In genomic region chr12:56635539-56636117, GRCh38 we compare ENCODE assay signal across 8 cellular contexts. TPM values are rescaled to one million over a fixed set of nuclear protein-coding genes. Genes with fewer than 3 reads are reported as not detected.
DNase-seq lines count a peak whose midpoint lies in the region; ATAC-seq and TF ChIP-seq lines count a peak whose summit lies in the region.

No MANE protein-coding gene starts in this region.

- peak overlapping the region; percentile 83 for H3K4me3 ChIP-seq in OCI-LY1 (ENCODE audit: low read depth, low read length, poor library complexity, severe bottlenecking)

- no peaks in the 10 kb centered on the region for H3K9me2 ChIP-seq in OCI-LY1 (ENCODE audit: low read depth, low read length)

- peaks cover 47% of the 10 kb centered on the region for H3K4me1 Mint-ChIP-seq in Calu3 (ENCODE audit: low read depth, unreplicated experiment)
- peaks cover 84% of the 10 kb centered on the region for H3K4me1 Mint-ChIP-seq in dendritic cell treated with granulocyte-macrophage colony-stimulating factor and Interleukin-4, amounts not matched to agents 40 ng/mL and 50 ng/mL, for 4 days (ENCODE audit: low read depth)
- H3K4me1 Mint-ChIP-seq in natural killer cell = peaks cover 42 to 64% of the 10 kb centered on the region in 2 donors

- peak overlapping the region; percentile 96 for H3K4me2 ChIP-seq in OCI-LY1 (ENCODE audit: low read length)

- H3F3A ChIP-seq in OCI-LY1 (ENCODE audit: insufficient read depth, low read length) = 0 out of 2 replicates have a peak, but pooled peaks cover 15% of the 10 kb centered on the region

- TF ChIP-seq CTCF in Calu3 (IDR thresholded peaks at IDR 0.05; ENCODE audit: unreplicated experiment) (no peak), OCI-LY1 (IDR thresholded peaks at IDR 0.05; ENCODE audit: low read length) (no peak), natural killer cell (IDR thresholded peaks at IDR 0.05) (no peak)

- H3K9ac ChIP-seq in OCI-LY1 (ENCODE audit: low read length) = peak overlapping the region; percentile 86

- H3K9me3 Mint-ChIP-seq in Calu3 (ENCODE audit: low read depth, unreplicated experiment) = no peaks in the 10 kb centered on the region
- H3K9me3 Mint-ChIP-seq in dendritic cell treated with granulocyte-macrophage colony-stimulating factor and Interleukin-4, amounts not matched to agents 40 ng/mL and 50 ng/mL, for 4 days = no peaks in the 10 kb centered on the region
- no peaks in the 10 kb centered on the region for H3K9me3 Mint-ChIP-seq in natural killer cell

- no peaks in the 10 kb centered on the region for H3K9me3 ChIP-seq in OCI-LY1 (ENCODE audit: low read length)

- intact Hi-C loops in Calu3 (cut with micrococcal nuclease; ENCODE audit: unreplicated experiment) = loop anchor here (2.0 to 10.0 kb wide), 3 partner anchors 52 to 123 kb away; partner anchors contain the start of genes NACA and PTGES3
- intact Hi-C loops in dendritic cell treated with granulocyte-macrophage colony-stimulating factor and Interleukin-4, amounts not matched to agents 40 ng/mL and 50 ng/mL, for 4 days (cut with micrococcal nuclease) = loop anchor here (5.0 to 10.0 kb wide), 3 partner anchors 52 to 449 kb away; partner anchors contain the start of genes NAB2 and PTGES3
- intact Hi-C loops in natural killer cell (cut with micrococcal nuclease) = loop anchor here (1.0 to 5.0 kb wide), 4 partner anchors 11 to 273 kb away; partner anchors contain the start of genes APOF, PTGES3 and STAT2

- no peaks in the 10 kb centered on the region for H4K20me1 ChIP-seq in OCI-LY1 (ENCODE audit: insufficient read depth, low read length)

- ATAC-seq in natural killer cell = peak; percentile 0 to 11 (median 3)

- peak overlapping the region; percentile 89 for H3K4me3 Mint-ChIP-seq in Calu3 (ENCODE audit: low read depth, unreplicated experiment)
- H3K4me3 Mint-ChIP-seq in dendritic cell treated with granulocyte-macrophage colony-stimulating factor and Interleukin-4, amounts not matched to agents 40 ng/mL and 50 ng/mL, for 4 days = peak overlapping the region; percentile 97
- peak overlapping the region; percentile 99 for H3K4me3 Mint-ChIP-seq in natural killer cell

- H3K27me3 ChIP-seq in OCI-LY1 (ENCODE audit: insufficient read depth, low read length) = no peaks in the 10 kb centered on the region

- no peaks in the 10 kb centered on the region for H3K27me3 Mint-ChIP-seq in Calu3 (ENCODE audit: unreplicated experiment)
- no peaks in the 10 kb centered on the region for H3K27me3 Mint-ChIP-seq in dendritic cell treated with granulocyte-macrophage colony-stimulating factor and Interleukin-4, amounts not matched to agents 40 ng/mL and 50 ng/mL, for 4 days
- no peaks in the 10 kb centered on the region for H3K27me3 Mint-ChIP-seq in natural killer cell (ENCODE audit: low read depth in 2 of 2)

- no peak overlapping the region for H2AFZ ChIP-seq in OCI-LY1 (ENCODE audit: low read length)

- H3K36me3 Mint-ChIP-seq in Calu3 (ENCODE audit: insufficient read depth, unreplicated experiment) = peaks cover 76% of the 10 kb centered on the region
- H3K36me3 Mint-ChIP-seq in dendritic cell treated with granulocyte-macrophage colony-stimulating factor and Interleukin-4, amounts not matched to agents 40 ng/mL and 50 ng/mL, for 4 days (ENCODE audit: low read depth) = peaks cover 63% of the 10 kb centered on the region
- no peaks in the 10 kb centered on the region for H3K36me3 Mint-ChIP-seq in natural killer cell

- peaks cover 37% of the 10 kb centered on the region for H3K36me3 ChIP-seq in OCI-LY1 (ENCODE audit: insufficient read depth, low read length)

- BruUV-seq in Calu3 (replicated peaks; lab: Mats Ljungman, UMichigan) = no TSS peak

- peaks cover 55% of the 10 kb centered on the region for H3K4me1 ChIP-seq in OCI-LY1 (ENCODE audit: insufficient read depth, low read length, severe bottlenecking)

- DNase-seq in Calu3 = no peak
- peak; percentile 22 for DNase-seq in natural killer cell
- no peak for DNase-seq in HT-29 (ENCODE audit: low spot score)
- no peak for DNase-seq in HPDE6-E6E7 (ENCODE audit: extremely low spot score)
- no peak for DNase-seq in AG20443 (ENCODE audit: low spot score)
- no peak for DNase-seq in hippocampal formation (lab: John Stamatoyannopoulos, UW)

- CTCF ChIA-PET in Calu3 (lab: Charles Lee) = interaction anchor here (0.6 to 2.0 kb wide), 9 partner anchors 10 to 508 kb away, joined by 3 to 21 read pairs (median 4); partner anchors contain the start of genes ESYT1 and RBMS2

- H3K27ac Mint-ChIP-seq in Calu3 (ENCODE audit: unreplicated experiment) (peak overlapping the region; percentile 80), natural killer cell (peak overlapping the region; percentile 91 to 93)
- H3K27ac Mint-ChIP-seq in dendritic cell treated with granulocyte-macrophage colony-stimulating factor and Interleukin-4, amounts not matched to agents 40 ng/mL and 50 ng/mL, for 4 days = peak overlapping the region; percentile 90

- peak overlapping the region; percentile 96 for H3K27ac ChIP-seq in OCI-LY1 (ENCODE audit: low read depth, low read length, poor library complexity, severe bottlenecking)

- no peaks in the 10 kb centered on the region for H3K79me2 ChIP-seq in OCI-LY1 (ENCODE audit: insufficient read depth, low read length)

RNA-seq across cellular contexts. Expression of gene BAZ2A, which starts 5.5 kb away (rescaled TPM):
- total RNA-seq in Calu3 (2022) (158 and 187 TPM in 2 replicates), natural killer cell (100 to 1,000 TPM; 320 to 354 (median 325) TPM)
- total RNA-seq in HT-29 (2014; rRNA removed; shearing (Covaris generic)) = 43.3 and 47.1 TPM in 2 replicates

RNA-seq across cellular contexts. Expression of gene ATP5F1B, which starts 10.2 kb away (rescaled TPM):
- total RNA-seq in Calu3 (2022) (822 and 875 TPM in 2 replicates), natural killer cell (100 to 1,000 TPM; 335 to 378 (median 342) TPM)
- 397 and 447 TPM in 2 replicates for total RNA-seq in HT-29 (2014; rRNA removed; shearing (Covaris generic))

RNA-seq across cellular contexts. Expression of gene PTGES3, which starts 52.5 kb away (rescaled TPM):
- 435 and 437 TPM in 2 replicates for total RNA-seq in Calu3 (2022)
- total RNA-seq in natural killer cell = 10 to 100 TPM; 79.2 to 93.8 (median 93.4) TPM
- 80.2 and 83.4 TPM in 2 replicates for total RNA-seq in HT-29 (2014; rRNA removed; shearing (Covaris generic))
